Comparison of ENCODE assay signal across 8 cellular contexts in the genomic region with DNA sequence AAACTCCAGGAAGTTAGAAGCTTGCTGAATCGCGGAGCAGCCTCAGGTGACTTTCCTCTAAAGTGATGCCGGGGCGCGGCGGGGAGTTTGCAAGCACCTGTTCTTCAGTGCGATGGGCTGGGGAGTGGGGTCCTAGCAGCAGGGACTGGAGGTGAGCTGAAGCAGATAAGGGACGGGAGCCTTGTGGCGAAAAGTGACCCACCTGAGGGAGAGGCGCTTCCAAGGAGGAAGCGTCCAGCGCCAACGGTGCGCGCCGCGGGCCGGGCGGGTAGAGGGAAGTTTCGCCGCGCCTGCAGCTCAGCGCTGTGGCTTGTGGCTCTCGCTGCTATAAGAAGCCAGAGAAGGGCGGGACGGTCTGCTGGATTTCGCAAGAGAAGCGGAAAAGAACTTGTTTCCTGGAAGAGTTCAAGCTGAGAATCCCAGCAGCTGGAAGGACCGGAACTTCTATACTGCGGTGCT. TPM values are rescaled to one million over a fixed set of nuclear protein-coding genes. Genes with fewer than 3 reads are reported as not detected.
DNase-seq lines count a peak whose midpoint lies in the region; TF ChIP-seq lines count a peak whose summit lies in the region.

Gene STEAP4, minus strand, starts transcription at position 305 of the 459 bp plus-strand sequence. CDS start 22,625 bp downstream, outside the sequence.

- H3K9me3 Mint-ChIP-seq in Caco-2 (ENCODE audit: unreplicated experiment): no peaks in the 10 kb centered on the region

- H3K36me3 ChIP-seq in Caco-2 (ENCODE audit: control insufficient read depth, insufficient read depth, low read length): no peaks in the 10 kb centered on the region
- no peaks in the 10 kb centered on the region for H3K36me3 ChIP-seq in tibial artery

- peak within 1 kb of the TSS; percentile 84 for H3K4me3 Mint-ChIP-seq in Caco-2 (ENCODE audit: unreplicated experiment)

- intact Hi-C loops in Caco-2 (cut with micrococcal nuclease; ENCODE audit: unreplicated experiment): loop anchor here (2.0 kb wide), 1 partner anchor 64 kb away; no protein-coding TSS in a partner anchor
- intact Hi-C loops in tibial artery (cut with DNase I; ENCODE audit: low total_unique reads): no loop called here

- H3K36me3 Mint-ChIP-seq in Caco-2 (ENCODE audit: insufficient read depth, unreplicated experiment): no peaks in the 10 kb centered on the region

- no peaks in the 10 kb centered on the region for H3K4me1 Mint-ChIP-seq in Caco-2 (ENCODE audit: low read depth, unreplicated experiment)

- H3K27ac ChIP-seq in epithelial cell of prostate (peak within 1 kb of the TSS; percentile 15), tibial artery (no peak within 1 kb of the TSS)

- CTCF ChIA-PET in Caco-2 (lab: Charles Lee): interaction anchor here (1.0 kb wide), 1 partner anchor 38 kb away, joined by 4 read pairs; no protein-coding TSS in a partner anchor

- no peaks in the 10 kb centered on the region for H3K9me3 ChIP-seq in Caco-2
- no peaks in the 10 kb centered on the region for H3K9me3 ChIP-seq in tibial artery

- peak within 1 kb of the TSS; percentile 34 for H3K4me3 ChIP-seq in Caco-2 (ENCODE audit: low read depth, low read length)
- peak within 1 kb of the TSS; percentile 29 to 31 for H3K4me3 ChIP-seq in tibial artery

- BruUV-seq in Caco-2 (replicated peaks; lab: Mats Ljungman, UMichigan): no TSS peak

- peak; percentile 62 to 65 for DNase-seq in Caco-2
- peak; percentile 94 for DNase-seq in NOMO-1 treated with DMSO at 0.1 percent for 48 hours (lab: John Stamatoyannopoulos, UW; ENCODE audit: unreplicated experiment)
- peak; percentile 58 for DNase-seq in epithelial cell of prostate (ENCODE audit: low read depth, low spot score)
- DNase-seq in mesenteric fat pad (ENCODE audit: low spot score): no peak
- peak; percentile 85 to 87 for DNase-seq in tibial artery
- no peak for DNase-seq in NCI-H2107 (lab: John Stamatoyannopoulos, UW)
- DNase-seq in activated gamma-delta T cell (lab: John Stamatoyannopoulos, UW): no peak
- DNase-seq in inferior parietal cortex (ENCODE audit: extremely low spot score): no peak

- H3K4me1 ChIP-seq in Caco-2 (peaks cover 12% of the 10 kb centered on the region; the same call in 1 of the 2 replicates), tibial artery (peaks cover 0 to 16% (median 8%) of the 10 kb centered on the region in 4 donors)

- H3K27me3 ChIP-seq in Caco-2 (replicated peaks; ENCODE audit: control insufficient read depth, insufficient read depth, low read length): no peaks in the 10 kb centered on the region
- H3K27me3 ChIP-seq in tibial artery: no peaks in the 10 kb centered on the region

- H3K27me3 Mint-ChIP-seq in Caco-2 (ENCODE audit: insufficient read depth, unreplicated experiment): peaks cover 2% of the 10 kb centered on the region

- POLR2A ChIA-PET in Caco-2 (lab: Charles Lee): no interaction called here

- H3K27ac Mint-ChIP-seq in Caco-2 (ENCODE audit: unreplicated experiment): no peak within 1 kb of the TSS

- no peak for TF ChIP-seq CTCF in Caco-2 (IDR thresholded peaks at IDR 0.05; ENCODE audit: insufficient read depth in 1 of 2, low read depth in 1 of 2, low read length in 1 of 2, severe bottlenecking in 1 of 2, unreplicated experiment in 1 of 2)
- TF ChIP-seq CTCF in tibial artery (IDR thresholded peaks at IDR 0.05): no peak

RNA-seq across cellular contexts. Expression of gene STEAP4, which starts in this region (rescaled TPM):
- total RNA-seq in Caco-2 (2022) (0.05 TPM in 1 of 2 replicates, not detected in the other), mesenteric fat pad (94.1 TPM)

Comparison
In these comparisons a context has a peak if more than half of its experiments do, and no peak if none do; other contexts are left out.
1. RNA of gene STEAP4 (total RNA-seq): 94.1 TPM in mesenteric fat pad (single experiment); 0.05 TPM in Caco-2; every median in the first group is over 10 times any median in the second.
2. Peak in DNase-seq and H3K4me3 ChIP-seq in Caco-2; RNA of the gene not detected or under 1 TPM.
3. DNase-seq: peak in NOMO-1 treated with DMSO at 0.1 percent for 48 hours (single experiment), epithelial cell of prostate (single experiment) and tibial artery (2 of 2); none in mesenteric fat pad (single experiment), NCI-H2107 (single experiment), activated gamma-delta T cell (single experiment) and inferior parietal cortex (single experiment).